In genomic region chr1:15526021-15526489, GRCh38 we compare ENCODE assay signal across 7 cellular contexts. TPM values are rescaled to one million over a fixed set of nuclear protein-coding genes. Genes with fewer than 3 reads are reported as not detected.
DNase-seq lines count a peak whose midpoint lies in the region; FAIRE-seq and TF ChIP-seq lines count a peak whose summit lies in the region.

No MANE protein-coding gene starts in this region.

- peak overlapping the region; percentile 90 for H3K27ac ChIP-seq in VCaP
- H3K27ac ChIP-seq in small intestine (ENCODE audit: low read depth in 1 of 2, low read length in 1 of 2): peak overlapping the region; percentile 88 to 100

- DNase-seq in HAP-1 (ENCODE audit: low spot score in 2 of 2): peak in 1 of 2 experiments; percentile 21
- peak; percentile 7 for DNase-seq in foreskin melanocyte
- DNase-seq in small intestine: no peak
- DNase-seq in HCEC 1CT: no peak
- DNase-seq in iPS-NIHi11 (ENCODE audit: low spot score): no peak
- no peak for DNase-seq in glomerular visceral epithelial cell (ENCODE audit: extremely low spot score)

- WGBS in small intestine, 3 donors: 7 to 11% (median 10%) methylated on average over 9 of the region's 9 CpGs

- no peaks in the 10 kb centered on the region for H3K27me3 ChIP-seq in HAP-1 (ENCODE audit: low read depth)
- H3K27me3 ChIP-seq in small intestine (ENCODE audit: control insufficient read depth in 2 of 2, insufficient read depth in 2 of 2, low read length in 2 of 2): no peaks in the 10 kb centered on the region

- in situ Hi-C loops in HAP-1 (cut with MboI; ENCODE audit: low sequenced_read_pairs): no loop called here

- FAIRE-seq in small intestine (lab: Jason Lieb, UNC): no peak

- H3K9me3 ChIP-seq in HAP-1: no peaks in the 10 kb centered on the region
- H3K9me3 ChIP-seq in small intestine (ENCODE audit: control insufficient read depth, low read depth): no peaks in the 10 kb centered on the region

- no peaks in the 10 kb centered on the region; the same call in 1 of the 2 replicates for H3K36me3 ChIP-seq in HAP-1 (replicated peaks)
- no peaks in the 10 kb centered on the region for H3K36me3 ChIP-seq in small intestine (ENCODE audit: control insufficient read depth in 2 of 2, insufficient read depth in 2 of 2, low read length in 2 of 2)

- peaks cover 15% of the 10 kb centered on the region for H3K4me1 ChIP-seq in HAP-1
- peaks cover 3 to 5% of the 10 kb centered on the region in 2 donors for H3K4me1 ChIP-seq in small intestine (ENCODE audit: control insufficient read depth in 2 of 2, insufficient read depth in 1 of 2, low read depth in 1 of 2, low read length in 1 of 2)

- no peak for TF ChIP-seq CTCF in VCaP (conservative IDR thresholded peaks at IDR 0.05)

- H3K4me3 ChIP-seq in HAP-1 (peak overlapping the region; percentile 44), small intestine (ENCODE audit: low read depth in 1 of 2, low read length in 2 of 2) (peak overlapping the region in 1 of 2 donors; percentile 9)

RNA-seq across cellular contexts. Expression of gene DNAJC16, which starts 0.6 kb away (rescaled TPM):
- 1 to 10 TPM; 1.6 to 5.4 (median 2.7) TPM for polyA plus RNA-seq in small intestine

RNA-seq across cellular contexts. Expression of gene CASP9, which starts 2.0 kb away (rescaled TPM):
- 10 to 100 TPM; 13.8 to 23.7 (median 15.1) TPM for polyA plus RNA-seq in small intestine

RNA-seq across cellular contexts. Expression of gene CELA2B, which starts 50.2 kb away (rescaled TPM):
- polyA plus RNA-seq in small intestine: not detected

RNA-seq across cellular contexts. Expression of gene AGMAT, which starts 58.8 kb away (rescaled TPM):
- 10 to 100 TPM; 18.9 to 32.2 (median 22.1) TPM for polyA plus RNA-seq in small intestine
